19 cellular contexts compared by ENCODE assay signal in genomic region chr1:30974536-30974935, GRCh38.
DNase-seq lines count a peak whose midpoint lies in the region; ATAC-seq and TF ChIP-seq lines count a peak whose summit lies in the region.
"Had no signal": no experiment of that assay in that cellular context is flagged by ENCODE, and none has a peak within 500 bp of the region (broad histone marks: within the 10 kb centered on the region; RNA-seq: fewer than 3 reads in every experiment).

No MANE protein-coding gene starts in this region.

- intact Hi-C loops in activated CD4-positive, alpha-beta T cell treated with anti-CD3 and anti-CD28 coated beads for 36 hours (cut with DNase I, micrococcal nuclease) = no loop called here

- H3K36me3 Mint-ChIP-seq in mesothelial cell of epicardium = peaks cover 38% of the 10 kb centered on the region
- peaks cover 53% of the 10 kb centered on the region for H3K36me3 Mint-ChIP-seq in activated CD4-positive, alpha-beta T cell treated with anti-CD3 and anti-CD28 coated beads for 36 hours (ENCODE audit: low read depth)

- no peak overlapping the region for H3K9ac ChIP-seq in BLaER1

- H3K27me3 ChIP-seq in BLaER1 = no peaks in the 10 kb centered on the region

- peaks cover 98% of the 10 kb centered on the region for H4K20me1 ChIP-seq in BLaER1

- H3K4me3 Mint-ChIP-seq in mesothelial cell of epicardium = no peak overlapping the region
- no peak overlapping the region for H3K4me3 Mint-ChIP-seq in activated CD4-positive, alpha-beta T cell treated with anti-CD3 and anti-CD28 coated beads for 36 hours
- H3K4me3 Mint-ChIP-seq: CD14-positive monocyte, HFFc6 had no signal

- H3K27ac ChIP-seq in BLaER1 (no peak overlapping the region), caudate nucleus (ENCODE audit: low read depth, low read length) (no peak overlapping the region)
- H3K27ac ChIP-seq: HL-60 had no signal

- H3K9me3 Mint-ChIP-seq in mesothelial cell of epicardium = no peaks in the 10 kb centered on the region
- H3K9me3 Mint-ChIP-seq in activated CD4-positive, alpha-beta T cell treated with anti-CD3 and anti-CD28 coated beads for 36 hours (ENCODE audit: low read depth) = no peaks in the 10 kb centered on the region
- H3K9me3 Mint-ChIP-seq: CD14-positive monocyte, HFFc6 had no signal

- peaks cover 55% of the 10 kb centered on the region for H3K4me1 ChIP-seq in BLaER1
- H3K4me1 ChIP-seq: Caco-2 had no signal

- peak overlapping the region; percentile 34 for H3K27ac Mint-ChIP-seq in mesothelial cell of epicardium
- H3K27ac Mint-ChIP-seq in activated CD4-positive, alpha-beta T cell treated with anti-CD3 and anti-CD28 coated beads for 36 hours = no peak overlapping the region
- H3K27ac Mint-ChIP-seq: HFFc6 had no signal

- H3K4me3 ChIP-seq in BLaER1 = no peak overlapping the region

- peak overlapping the region; percentile 57 for H3K4me2 ChIP-seq in BLaER1

- CTCF ChIA-PET in activated CD4-positive, alpha-beta T cell treated with anti-CD3 and anti-CD28 coated beads for 36 hours (lab: Charles Lee) = interaction anchor here (0.7 kb wide), 1 partner anchor 192 kb away, joined by 3 read pairs; no protein-coding TSS in a partner anchor

- TF ChIP-seq CTCF in mesothelial cell of epicardium (IDR thresholded peaks at IDR 0.05; ENCODE audit: unreplicated experiment) = no peak

- no peaks in the 10 kb centered on the region for H3K27me3 Mint-ChIP-seq in mesothelial cell of epicardium (ENCODE audit: low read depth)
- H3K27me3 Mint-ChIP-seq in activated CD4-positive, alpha-beta T cell treated with anti-CD3 and anti-CD28 coated beads for 36 hours = no peaks in the 10 kb centered on the region

- peaks cover 87% of the 10 kb centered on the region for H3K36me3 ChIP-seq in BLaER1

- H3K4me1 Mint-ChIP-seq in mesothelial cell of epicardium = peaks cover 28% of the 10 kb centered on the region
- H3K4me1 Mint-ChIP-seq in activated CD4-positive, alpha-beta T cell treated with anti-CD3 and anti-CD28 coated beads for 36 hours = peaks cover 30% of the 10 kb centered on the region

- POLR2A ChIA-PET in activated CD4-positive, alpha-beta T cell treated with anti-CD3 and anti-CD28 coated beads for 36 hours (lab: Charles Lee) = no interaction called here

- no peaks in the 10 kb centered on the region for H3K9me3 ChIP-seq in BLaER1
- H3K9me3 ChIP-seq: Caco-2 had no signal

- peak; percentile 38 for DNase-seq in DMS 273 (lab: John Stamatoyannopoulos, UW; ENCODE audit: unreplicated experiment)
- DNase-seq in DMS 273 treated with DMSO at 0.1 percent for 48 hours (lab: John Stamatoyannopoulos, UW) = no peak
- DNase-seq in NCI-H2171 (lab: John Stamatoyannopoulos, UW) = peak; percentile 77
- no peak for DNase-seq in mesothelial cell of epicardium (ENCODE audit: low spot score in 2 of 2, unreplicated experiment in 2 of 2)
- no peak for DNase-seq in epidermal melanocyte (ENCODE audit: insufficient read length, low spot score)
- no peak for DNase-seq in activated CD4-positive, alpha-beta T cell treated with anti-CD3 and anti-CD28 coated beads for 36 hours
- no peak for DNase-seq in caudate nucleus (lab: John Stamatoyannopoulos, UW)
- DNase-seq: 8988T, Caco-2, GF-D8, GOT3, HFFc6, KG1, NCI-H1048, NCI-H526 treated with DMSO at 0.1 percent for 48 hours, PC-3 had no signal

- no peak for ATAC-seq in activated CD4-positive, alpha-beta T cell treated with anti-CD3 and anti-CD28 coated beads for 36 hours
- ATAC-seq: PC-3 had no signal

Comparison
In these comparisons a context has a peak if more than half of its experiments do, and no peak if none do; other contexts are left out.
1. DNase-seq: peak in DMS 273 (single experiment) and NCI-H2171 (single experiment); none in DMS 273 treated with DMSO at 0.1 percent for 48 hours (single experiment), mesothelial cell of epicardium (0 of 2), epidermal melanocyte (single experiment), activated CD4-positive, alpha-beta T cell treated with anti-CD3 and anti-CD28 coated beads for 36 hours (single experiment) and caudate nucleus (0 of 61).